In the genomic region with DNA sequence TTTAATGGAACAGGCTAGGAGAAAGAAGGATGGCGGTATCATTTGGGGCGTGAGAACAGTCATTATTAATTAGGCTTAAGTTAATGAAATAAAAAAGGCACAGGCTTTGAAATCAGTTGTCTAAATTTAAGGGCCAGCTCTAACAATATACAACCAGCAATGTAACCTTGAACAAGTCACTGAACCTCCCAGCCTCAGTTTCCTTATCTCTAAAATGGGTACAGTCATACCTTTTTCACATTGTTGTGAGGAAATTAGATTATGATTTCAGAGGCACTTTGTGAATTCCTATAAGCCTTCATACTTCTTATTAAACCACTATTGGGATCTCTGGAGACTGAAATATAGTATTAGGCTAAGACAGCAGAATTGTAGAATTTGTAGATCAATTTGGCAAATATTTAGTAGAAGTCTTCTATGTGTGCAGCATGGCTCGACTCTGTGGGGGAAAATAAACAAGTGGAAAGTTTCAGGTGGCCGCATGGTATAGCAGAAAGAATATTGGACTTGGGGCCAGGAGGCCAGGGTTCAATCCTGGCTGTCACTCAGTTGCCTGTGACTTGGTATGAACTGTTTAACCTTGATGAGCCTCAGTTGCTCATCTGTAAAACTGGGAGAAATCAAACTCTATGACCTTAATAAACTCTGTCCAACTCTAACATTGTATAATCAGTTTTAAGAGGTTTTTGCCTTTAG, we compare ENCODE assay signal across 9 cellular contexts.
DNase-seq lines count a peak whose midpoint lies in the region; ATAC-seq and TF ChIP-seq lines count a peak whose summit lies in the region.
"Had no signal": no experiment of that assay in that cellular context is flagged by ENCODE, and none has a peak within 500 bp of the region (broad histone marks: within the 10 kb centered on the region; RNA-seq: fewer than 3 reads in every experiment).

No MANE protein-coding gene starts in this region.

- H3K9me3 ChIP-seq in CD4-positive, alpha-beta memory T cell (ENCODE audit: control insufficient read depth in 1 of 2, low read length in 2 of 2): no peaks in the 10 kb centered on the region
- H3K9me3 ChIP-seq in OCI-LY1 (ENCODE audit: low read length) (no peaks in the 10 kb centered on the region), gastrocnemius medialis (no peaks in the 10 kb centered on the region)

- no peaks in the 10 kb centered on the region for H3K36me3 ChIP-seq in CD4-positive, alpha-beta memory T cell (ENCODE audit: insufficient read depth, low read length)
- H3K36me3 ChIP-seq in OCI-LY1 (ENCODE audit: insufficient read depth, low read length): no peaks in the 10 kb centered on the region
- no peaks in the 10 kb centered on the region for H3K36me3 ChIP-seq in gastrocnemius medialis

- H2AFZ ChIP-seq in OCI-LY1 (ENCODE audit: low read length): no peak overlapping the region

- intact Hi-C loops in CD4-positive, alpha-beta memory T cell (cut with micrococcal nuclease): loop anchor here (5.0 kb wide), 2 partner anchors 45 to 115 kb away; no protein-coding TSS in a partner anchor
- intact Hi-C loops in gastrocnemius medialis (cut with DNase I; ENCODE audit: low total_unique reads): no loop called here

- POLR2A ChIA-PET in CD4-positive, alpha-beta memory T cell (lab: Charles Lee; ENCODE audit: partially characterized antibody): interaction anchor here (0.8 kb wide), 1 partner anchor 118 kb away, joined by 4 read pairs; the partner anchor contains the start of gene ETV6

- no peak for ATAC-seq in gastrocnemius medialis
- ATAC-seq in HG02870 (IDR thresholded peaks at IDR 0.05; ENCODE audit: unreplicated experiment): no peak
- no peak for ATAC-seq in HG02588 (IDR thresholded peaks at IDR 0.05; ENCODE audit: unreplicated experiment)
- ATAC-seq in HG03159 (IDR thresholded peaks at IDR 0.05; ENCODE audit: unreplicated experiment): no peak

- H3K79me2 ChIP-seq in OCI-LY1 (ENCODE audit: insufficient read depth, low read length): no peaks in the 10 kb centered on the region

- no peaks in the 10 kb centered on the region for H3K27me3 ChIP-seq in CD4-positive, alpha-beta memory T cell (ENCODE audit: insufficient read depth, low read length)
- H3K27me3 ChIP-seq in OCI-LY1 (ENCODE audit: insufficient read depth, low read length) (no peaks in the 10 kb centered on the region), gastrocnemius medialis (no peaks in the 10 kb centered on the region)

- DNase-seq in CD4-positive, alpha-beta memory T cell: no peak
- DNase-seq in endothelial cell (ENCODE audit: low spot score): no peak
- no peak for DNase-seq in gastrocnemius medialis
- no peak for DNase-seq in NCI-H1436 (lab: John Stamatoyannopoulos, UW)
- DNase-seq: DMS 273 treated with DMSO at 0.1 percent for 48 hours had no signal

- H3K9me2 ChIP-seq in OCI-LY1 (ENCODE audit: low read depth, low read length): no peaks in the 10 kb centered on the region

- H3K27ac Mint-ChIP-seq in CD4-positive, alpha-beta memory T cell: peak overlapping the region; percentile 78 to 91 (median 86)
- peak overlapping the region; percentile 93 for H3K27ac Mint-ChIP-seq in endothelial cell (ENCODE audit: unreplicated experiment)

- H3K4me1 ChIP-seq in CD4-positive, alpha-beta memory T cell (ENCODE audit: insufficient read depth, low read length): peaks cover 95% of the 10 kb centered on the region
- peaks cover 94% of the 10 kb centered on the region for H3K4me1 ChIP-seq in OCI-LY1 (ENCODE audit: insufficient read depth, low read length, severe bottlenecking)
- H3K4me1 ChIP-seq in gastrocnemius medialis: peaks cover 12 to 47% of the 10 kb centered on the region in 2 donors

- TF ChIP-seq CTCF in OCI-LY1 (IDR thresholded peaks at IDR 0.05; ENCODE audit: low read length): no peak
- no peak for TF ChIP-seq CTCF in endothelial cell (IDR thresholded peaks at IDR 0.05; ENCODE audit: unreplicated experiment)
- no peak for TF ChIP-seq CTCF in gastrocnemius medialis (IDR thresholded peaks at IDR 0.05 in 4 of 5, conservative IDR thresholded peaks at IDR 0.05 in 1 of 5)

- no peak for TF ChIP-seq POLR2A in gastrocnemius medialis (IDR thresholded peaks at IDR 0.05)

- H3K27me3 Mint-ChIP-seq in CD4-positive, alpha-beta memory T cell: no peaks in the 10 kb centered on the region
- peaks cover 7% of the 10 kb centered on the region for H3K27me3 Mint-ChIP-seq in endothelial cell (ENCODE audit: unreplicated experiment)

- peak overlapping the region; percentile 71 for H3K9ac ChIP-seq in OCI-LY1 (ENCODE audit: low read length)

- H3K4me3 ChIP-seq in CD4-positive, alpha-beta memory T cell (ENCODE audit: low read length in 2 of 2): no peak overlapping the region
- H3K4me3 ChIP-seq in OCI-LY1 (ENCODE audit: low read depth, low read length, poor library complexity, severe bottlenecking) (peak overlapping the region; percentile 36), gastrocnemius medialis (no peak overlapping the region)

- peaks cover 0 to 4% (median 0%) of the 10 kb centered on the region in 8 donors for H3K9me3 Mint-ChIP-seq in CD4-positive, alpha-beta memory T cell
- H3K9me3 Mint-ChIP-seq in endothelial cell (ENCODE audit: unreplicated experiment): no peaks in the 10 kb centered on the region

- in situ Hi-C loops in gastrocnemius medialis (cut with MboI; ENCODE audit: low sequenced_read_pairs in 4 of 4): no loop called here

- 0 out of 2 replicates have a peak, but pooled peaks cover 3% of the 10 kb centered on the region for H3F3A ChIP-seq in OCI-LY1 (ENCODE audit: insufficient read depth, low read length)

- no peaks in the 10 kb centered on the region for H4K20me1 ChIP-seq in OCI-LY1 (ENCODE audit: insufficient read depth, low read length)

- peaks cover 9 to 12% of the 10 kb centered on the region in 2 donors for H3K36me3 Mint-ChIP-seq in CD4-positive, alpha-beta memory T cell
- H3K36me3 Mint-ChIP-seq in endothelial cell (ENCODE audit: low read depth, unreplicated experiment): peaks cover 45% of the 10 kb centered on the region

- peak overlapping the region; percentile 69 for H3K4me2 ChIP-seq in OCI-LY1 (ENCODE audit: low read length)

- H3K4me3 Mint-ChIP-seq in CD4-positive, alpha-beta memory T cell: peak overlapping the region in 6 of 8 donors; percentile 9 to 87 (median 64)
- H3K4me3 Mint-ChIP-seq in endothelial cell (ENCODE audit: unreplicated experiment): no peak overlapping the region

- H3K4me1 Mint-ChIP-seq in CD4-positive, alpha-beta memory T cell: peaks cover 69 to 99% (median 85%) of the 10 kb centered on the region in 4 donors
- peaks cover 76% of the 10 kb centered on the region for H3K4me1 Mint-ChIP-seq in endothelial cell (ENCODE audit: unreplicated experiment)

- CTCF ChIA-PET in CD4-positive, alpha-beta memory T cell (lab: Charles Lee; ENCODE audit: partially characterized antibody): no interaction called here

- no peak overlapping the region for H3K27ac ChIP-seq in CD4-positive, alpha-beta memory T cell (ENCODE audit: low read depth, low read length)
- H3K27ac ChIP-seq in OCI-LY1 (ENCODE audit: low read depth, low read length, poor library complexity, severe bottlenecking) (peak overlapping the region; percentile 99), gastrocnemius medialis (peak overlapping the region; percentile 19 to 70 (median 49))
